ENCODE assay signal across 9 cellular contexts in genomic region chr12:49165114-49165513, GRCh38.
"Had no signal": no experiment of that assay in that cellular context is flagged by ENCODE, and none has a peak within 500 bp of the region (broad histone marks: within the 10 kb centered on the region; RNA-seq: fewer than 3 reads in every experiment).

No MANE protein-coding gene starts in this region.

- H3K27ac ChIP-seq: HL-60, KMS-11 had no signal

- H3K4me2 ChIP-seq: KMS-11 had no signal

- ATAC-seq: K562 had no signal

- DNase-seq: IMR-90, Karpas-422, KBM-7, KG1 had no signal

- FAIRE-seq: HTR-8/SVneo, K562 had no signal

- H3K36me3 Mint-ChIP-seq: IgD-negative memory B cell had no signal

- H3K27ac Mint-ChIP-seq: IgD-negative memory B cell had no signal

- H3K4me3 ChIP-seq: K562 had no signal

- H3K9ac ChIP-seq: KMS-11 had no signal

- H3K4me3 Mint-ChIP-seq: IgD-negative memory B cell had no signal

- H3K9me3 Mint-ChIP-seq: IgD-negative memory B cell had no signal

- H3K27me3 Mint-ChIP-seq: IgD-negative memory B cell had no signal
